Comparison of ENCODE assay signal across 9 cellular contexts in the genomic region with DNA sequence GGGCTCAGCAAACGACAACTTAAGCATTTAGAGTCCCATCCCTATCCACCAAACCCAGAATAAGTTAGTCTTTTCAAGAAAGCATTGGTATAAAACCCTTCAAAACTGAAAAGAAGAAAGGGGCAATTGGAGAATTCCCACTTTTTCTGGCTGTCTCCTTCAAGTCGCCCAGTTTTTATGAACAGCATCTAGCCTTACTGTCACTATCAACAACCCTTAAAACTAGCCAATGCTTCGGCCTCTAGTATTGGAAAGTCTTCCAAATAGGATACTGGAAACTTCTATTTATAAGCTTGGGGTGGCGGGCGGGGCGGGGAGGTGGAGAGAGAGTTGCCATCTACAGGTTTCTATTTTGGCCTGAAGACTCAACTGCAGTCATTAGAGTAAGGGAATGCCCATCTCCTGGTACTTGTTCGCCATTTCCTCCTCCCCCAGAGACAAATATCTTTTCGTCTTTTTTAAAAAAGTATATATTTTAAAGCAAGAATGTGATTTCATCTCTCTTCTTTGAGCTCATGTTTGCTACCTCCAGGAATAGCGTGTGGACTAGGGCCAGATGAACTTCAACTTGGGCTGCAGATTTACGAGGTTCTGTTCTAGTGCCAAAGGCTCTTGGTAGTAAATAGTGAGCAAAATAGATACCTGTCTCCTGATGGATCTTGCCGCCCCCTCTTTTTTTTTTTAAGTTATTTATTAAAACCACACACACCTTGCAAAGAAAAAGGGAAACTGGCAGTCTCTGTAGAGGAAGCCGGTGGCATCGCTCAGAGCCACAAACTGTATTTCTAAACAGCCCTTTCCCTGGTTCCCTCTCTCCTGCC. TPM values are rescaled to one million over a fixed set of nuclear protein-coding genes. Genes with fewer than 3 reads are reported as not detected.
DNase-seq lines count a peak whose midpoint lies in the region; ATAC-seq and TF ChIP-seq lines count a peak whose summit lies in the region.
"Had no signal": no experiment of that assay in that cellular context is flagged by ENCODE, and none has a peak within 500 bp of the region (broad histone marks: within the 10 kb centered on the region; RNA-seq: fewer than 3 reads in every experiment).

No MANE protein-coding gene starts in this region.

- no peaks in the 10 kb centered on the region for H3K27me3 Mint-ChIP-seq in mesothelial cell of epicardium (ENCODE audit: low read depth)

- peak; percentile 77 for DNase-seq in G401 (ENCODE audit: low spot score)
- DNase-seq in choroid plexus epithelial cell (ENCODE audit: low read depth): peak; percentile 61
- DNase-seq in mesothelial cell of epicardium (ENCODE audit: low spot score in 2 of 2, unreplicated experiment in 2 of 2): no peak
- no peak for DNase-seq in aorta

- H3K27ac ChIP-seq in OCI-LY3 (ENCODE audit: low read length): peak overlapping the region; percentile 84
- H3K27ac ChIP-seq in aorta (ENCODE audit: low read depth in 1 of 2, low read length in 2 of 2): peak overlapping the region; percentile 69 to 99
- H3K27ac ChIP-seq: SJSA1 had no signal

- TF ChIP-seq CTCF in OCI-LY3 (IDR thresholded peaks at IDR 0.05; ENCODE audit: low read depth, low read length) (no peak), choroid plexus epithelial cell (conservative IDR thresholded peaks at IDR 0.05; ENCODE audit: low read depth, low read length) (no peak), mesothelial cell of epicardium (IDR thresholded peaks at IDR 0.05; ENCODE audit: unreplicated experiment) (peak; percentile 44)

- H3K4me1 ChIP-seq in OCI-LY3 (ENCODE audit: low read length) (peaks cover 43% of the 10 kb centered on the region), aorta (ENCODE audit: control insufficient read depth in 1 of 2, insufficient read depth in 2 of 2, low read length in 2 of 2) (peaks cover 0 to 3% of the 10 kb centered on the region in 2 donors)

- H3K9me3 Mint-ChIP-seq in mesothelial cell of epicardium: no peaks in the 10 kb centered on the region

- intact Hi-C loops in aorta (cut with DNase I): loop anchor here (2.0 to 10.0 kb wide), 16 partner anchors 410 to 1210 kb away; a partner anchor contains a TSS

- H3K27ac Mint-ChIP-seq in mesothelial cell of epicardium: peak overlapping the region; percentile 81

- H4K20me1 ChIP-seq in OCI-LY3 (ENCODE audit: insufficient read depth, low read length): peaks cover 42% of the 10 kb centered on the region

- H3K9me3 ChIP-seq in OCI-LY3 (ENCODE audit: insufficient read depth, low read length) (no peaks in the 10 kb centered on the region), aorta (ENCODE audit: control insufficient read depth, low read length) (no peaks in the 10 kb centered on the region)
- H3K9me3 ChIP-seq: SJSA1 had no signal

- H3K9ac ChIP-seq in OCI-LY3 (ENCODE audit: low read length): peak overlapping the region; percentile 91

- H3K27me3 ChIP-seq in OCI-LY3 (ENCODE audit: low read depth, low read length) (no peaks in the 10 kb centered on the region), aorta (ENCODE audit: control insufficient read depth in 1 of 2, insufficient read depth in 2 of 2, low read length in 1 of 2) (no peaks in the 10 kb centered on the region)
- H3K27me3 ChIP-seq: SJSA1 had no signal

- in situ Hi-C loops in G401 (cut with HindIII; ENCODE audit: low sequenced_read_pairs): loop anchor here (25.0 kb wide), 1 partner anchor 770 kb away; no protein-coding TSS in a partner anchor

- no peaks in the 10 kb centered on the region for H3K36me3 Mint-ChIP-seq in mesothelial cell of epicardium

- ATAC-seq in aorta (ENCODE audit: low FRiP score) (no peak), GM19328 (IDR thresholded peaks at IDR 0.05; ENCODE audit: unreplicated experiment) (no peak), HG03378 (IDR thresholded peaks at IDR 0.05; ENCODE audit: unreplicated experiment) (no peak), GM21367 (IDR thresholded peaks at IDR 0.05; ENCODE audit: unreplicated experiment) (no peak)

- H3K4me3 ChIP-seq in OCI-LY3 (ENCODE audit: low read length) (peak overlapping the region; percentile 87), choroid plexus epithelial cell (ENCODE audit: low read depth, low read length) (peak overlapping the region; percentile 97), aorta (ENCODE audit: low read length in 2 of 2) (peak overlapping the region; percentile 84 to 90)

- peak overlapping the region; percentile 95 for H3K4me3 Mint-ChIP-seq in mesothelial cell of epicardium

- 7 to 8% methylated on average over 13 of the region's 13 CpGs for WGBS in aorta, 2 donors

- no peak overlapping the region for H2AFZ ChIP-seq in OCI-LY3 (ENCODE audit: low read depth, low read length)

- peaks cover 60% of the 10 kb centered on the region for H3K4me1 Mint-ChIP-seq in mesothelial cell of epicardium

- H3K36me3 ChIP-seq in OCI-LY3 (replicated peaks; ENCODE audit: low read depth, low read length) (peaks cover 10% of the 10 kb centered on the region), aorta (ENCODE audit: control insufficient read depth in 1 of 2, insufficient read depth in 2 of 2, low read length in 1 of 2) (no peaks in the 10 kb centered on the region)
- H3K36me3 ChIP-seq: SJSA1 had no signal

- peaks cover 86% of the 10 kb centered on the region for H3K79me2 ChIP-seq in OCI-LY3 (ENCODE audit: low read length)

- H3K4me2 ChIP-seq in OCI-LY3 (ENCODE audit: low read length): peak overlapping the region; percentile 99

RNA-seq across cellular contexts. Expression of a gene that starts 2.7 kb away (rescaled TPM):
- total RNA-seq in G401 (2014; rRNA removed; shearing (Covaris generic)): 0.18 and 1.3 TPM in 2 replicates
- total RNA-seq in mesothelial cell of epicardium (29.2 to 32.7 TPM (median 30.6 TPM) in 3 replicates), aorta (100 to 1,000 TPM; 136 to 154 TPM)
- 10 to 100 TPM; 16.7 to 60.8 TPM for polyA plus RNA-seq in aorta

RNA-seq across cellular contexts. Expression of a gene that starts 40.2 kb away (rescaled TPM):
- total RNA-seq in G401 (2014; rRNA removed; shearing (Covaris generic)): not detected in 2 replicates
- total RNA-seq in mesothelial cell of epicardium (not detected in 3 replicates), aorta (not detected)
- polyA plus RNA-seq in aorta: not detected
- total RNA-seq: SJSA1 had no signal

Comparison
In these comparisons a context has a peak if more than half of its experiments do, and no peak if none do; other contexts are left out.
1. DNase-seq: peak in G401 (single experiment) and choroid plexus epithelial cell (single experiment); none in mesothelial cell of epicardium (0 of 2) and aorta (0 of 2).
2. RNA of a gene that starts 2.7 kb away (total RNA-seq): 136 to 154 TPM in aorta and 29.2 to 32.7 TPM in mesothelial cell of epicardium; 0.18 to 1.3 TPM in G401; every median in the first group is over 10 times any median in the second.
3. Peak in every context shown above with its lines, with median percentiles within 50 percentile points of each other: H3K4me3 ChIP-seq.